ENCODE assay signal across 9 cellular contexts in the genomic region with DNA sequence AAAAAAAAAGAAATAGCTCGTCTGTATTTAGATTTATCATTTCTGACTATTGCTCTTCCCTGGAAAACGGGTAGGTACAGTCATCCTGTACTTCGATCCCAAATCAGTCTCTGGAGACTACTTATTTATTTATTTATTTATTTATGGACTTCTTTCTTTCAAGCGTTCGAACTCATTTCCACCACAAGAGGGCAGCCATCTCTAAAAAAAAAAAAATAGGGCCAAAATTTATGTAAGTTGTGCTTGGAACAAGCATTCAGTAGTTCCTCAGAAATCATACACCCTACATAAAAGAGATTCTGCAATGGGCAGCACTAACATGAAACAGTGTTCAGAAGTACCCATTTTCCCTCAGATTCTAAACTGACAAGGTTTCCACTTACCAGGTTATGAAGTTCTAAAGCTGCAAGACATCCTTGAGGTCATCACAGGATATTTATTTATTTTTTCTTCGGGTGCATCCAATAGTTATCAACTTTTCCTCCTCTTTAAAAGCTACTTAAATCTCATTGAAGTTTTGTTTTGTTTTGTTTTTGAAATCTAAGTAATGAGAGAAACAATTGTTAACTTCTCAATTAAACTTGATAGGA. TPM values are rescaled to one million over a fixed set of nuclear protein-coding genes. Genes with fewer than 3 reads are reported as not detected.
A peak's percentile ranks its signal among the peaks of the same experiment; 100 is the strongest.
DNase-seq lines count a peak whose midpoint lies in the region; ATAC-seq, FAIRE-seq and TF ChIP-seq lines count a peak whose summit lies in the region.
"Had no signal": no experiment of that assay in that cellular context is flagged by ENCODE, and none has a peak within 500 bp of the region (broad histone marks: within the 10 kb centered on the region; RNA-seq: fewer than 3 reads in every experiment).

No MANE protein-coding gene starts in this region.

- peaks cover 0 to 6% of the 10 kb centered on the region in 2 experiments; a peak in 1 of 4 replicates for H3K79me1 ChIP-seq in IMR-90 (ENCODE audit: low read depth in 1 of 2, low read length in 2 of 2)

- H2BK5ac ChIP-seq in IMR-90 (ENCODE audit: low read depth, low read length, poor library complexity, severe bottlenecking): no peak overlapping the region

- H3K23ac ChIP-seq in IMR-90 (ENCODE audit: low read depth, low read length): no peak overlapping the region

- no peak overlapping the region for H2AFZ ChIP-seq in IMR-90 (replicated peaks; ENCODE audit: low read length, poor library complexity)

- no peak overlapping the region for H3K27ac ChIP-seq in IMR-90 (ENCODE audit: insufficient read depth, low read length)
- H3K27ac ChIP-seq: KMS-11 had no signal

- H4K8ac ChIP-seq in IMR-90 (ENCODE audit: low read depth in 2 of 2, low read length in 2 of 2): no peak overlapping the region

- H2BK120ac ChIP-seq in IMR-90 (ENCODE audit: low read depth, low read length): no peak overlapping the region

- no peak overlapping the region for H4K5ac ChIP-seq in IMR-90 (ENCODE audit: low read depth, low read length)

- no peak overlapping the region for H2AK9ac ChIP-seq in IMR-90 (replicated peaks; ENCODE audit: low read depth, low read length, poor library complexity)

- TF ChIP-seq POLR2A in IMR-90 (IDR thresholded peaks at IDR 0.05; ENCODE audit: low read depth, low read length): no peak

- H3K4me3 ChIP-seq in IMR-90 (ENCODE audit: insufficient read depth, low read depth, low read length): no peak overlapping the region

- H3K18ac ChIP-seq in IMR-90 (ENCODE audit: low read depth, low read length): no peak overlapping the region

- whole genome bisulfite sequencing in IMR-90 (ENCODE audit: extremely low coverage in 2 of 2, insufficient read length in 1 of 2), 2 experiments: no CpG with 5 or more reads among the region's 6 CpGs

- H2AK5ac ChIP-seq in IMR-90 (ENCODE audit: low read depth, low read length): no peak overlapping the region

- no peak overlapping the region for H2BK20ac ChIP-seq in IMR-90 (ENCODE audit: low read depth, low read length)

- in situ Hi-C loops in IMR-90 (cut with MboI; ENCODE audit: low sequenced_read_pairs): no loop called here

- H3K9me1 ChIP-seq in IMR-90 (ENCODE audit: insufficient read depth, low read length): no peaks in the 10 kb centered on the region

- no peaks in the 10 kb centered on the region for H3K36me3 ChIP-seq in IMR-90 (ENCODE audit: control insufficient read depth, insufficient read depth, low read length)

- H3K14ac ChIP-seq in IMR-90 (replicated peaks; ENCODE audit: low read depth, low read length): no peak overlapping the region

- no peak overlapping the region for H4K91ac ChIP-seq in IMR-90 (ENCODE audit: insufficient read depth, low read depth, low read length)

- TF ChIP-seq CTCF in IMR-90 (conservative IDR thresholded peaks at IDR 0.05; ENCODE audit: low read depth, low read length): peak; percentile 60

- H3K27me3 ChIP-seq in IMR-90 (ENCODE audit: control insufficient read depth, insufficient read depth, low read length): peaks cover 19% of the 10 kb centered on the region

- no peak overlapping the region for H3K9ac ChIP-seq in IMR-90 (ENCODE audit: low read depth, low read length)
- H3K9ac ChIP-seq: KMS-11 had no signal

- TF ChIP-seq RAD21 in IMR-90 (IDR thresholded peaks at IDR 0.05; ENCODE audit: low read length): peak; percentile 37

- POLR2A ChIA-PET in IMR-90 (lab: Charles Lee; ENCODE audit: unreplicated experiment): interaction anchor here (1.0 kb wide), 1 partner anchor 11 kb away, joined by 4 read pairs; no protein-coding TSS in a partner anchor

- FAIRE-seq in endometrium (lab: Jason Lieb, UNC): peak; percentile 86

- H3K4me2 ChIP-seq in IMR-90 (ENCODE audit: low read depth, low read length): no peak overlapping the region
- H3K4me2 ChIP-seq: KMS-11 had no signal

- BruUV-seq in IMR-90 (replicated peaks; lab: Mats Ljungman, UMichigan): no TSS peak

- CTCF ChIA-PET in IMR-90 (lab: Yijun Ruan, JAX): interaction anchor here (0.7 to 1.1 kb wide), 6 partner anchors 9 to 625 kb away, joined by 3 to 6 read pairs (median 4); no protein-coding TSS in a partner anchor

- no peaks in the 10 kb centered on the region for H3K9me3 ChIP-seq in IMR-90 (ENCODE audit: control insufficient read depth, insufficient read depth, low read length)

- peaks cover 10% of the 10 kb centered on the region; the same call in 1 of the 2 replicates for H4K20me1 ChIP-seq in IMR-90 (ENCODE audit: insufficient read depth, low read length)

- intact Hi-C loops in IMR-90 (cut with micrococcal nuclease): loop anchor here (1.0 to 5.0 kb wide), 8 partner anchors 129 to 1957 kb away; no protein-coding TSS in a partner anchor

- H3K56ac ChIP-seq in IMR-90 (ENCODE audit: extremely low read depth, insufficient read depth, low read length): no peak overlapping the region

- no peak overlapping the region for H3K4ac ChIP-seq in IMR-90 (ENCODE audit: low read depth, low read length)

- no peak overlapping the region for H2BK15ac ChIP-seq in IMR-90 (ENCODE audit: low read depth, low read length)

- no peak for ATAC-seq in IMR-90 (ENCODE audit: low read depth)
- no peak for ATAC-seq in GM21528 (IDR thresholded peaks at IDR 0.05; ENCODE audit: low FRiP score, unreplicated experiment)

- no peaks in the 10 kb centered on the region for H3K4me1 ChIP-seq in IMR-90 (ENCODE audit: control insufficient read depth, insufficient read depth, low read length)

- peak; percentile 70 for DNase-seq in DMS 273 (lab: John Stamatoyannopoulos, UW; ENCODE audit: unreplicated experiment)
- DNase-seq in IMR-90: peak; percentile 61
- peak; percentile 71 for DNase-seq in NOMO-1 treated with DMSO at 0.1 percent for 48 hours (lab: John Stamatoyannopoulos, UW; ENCODE audit: unreplicated experiment)
- peak; percentile 3 for DNase-seq in occipital lobe (lab: John Stamatoyannopoulos, UW)
- DNase-seq in 8988T: no peak
- DNase-seq in activated CD4-positive, alpha-beta T cell treated with anti-CD3 and anti-CD28 coated beads for 4 hours: no peak

- dilution Hi-C loops in IMR-90 (cut with HindIII; ENCODE audit: low sequenced_read_pairs, unreplicated experiment): no loop called here

TF ChIP-seq in IMR-90, 13 proteins besides CTCF, POLR2A, EP300 and RAD21:
- TF ChIP-seq SMC3 (IDR thresholded peaks at IDR 0.05; ENCODE audit: low read depth, low read length) (peak; percentile 49), MAZ (IDR thresholded peaks at IDR 0.05; ENCODE audit: borderline replicate concordance, low read depth, low read length) (no peak)

RNA-seq across cellular contexts. Expression of gene BMP2, which starts 1.9 kb away (rescaled TPM):
- total RNA-seq in IMR-90 (2012; rRNA removed): 0.18 and 0.28 TPM in 2 replicates
- 0.21 and 0.29 TPM in 2 replicates for polyA plus RNA-seq in IMR-90 (2012; rRNA removed)
- polyA plus RNA-seq in IMR-90 (2012; cell fraction: cytosol; rRNA removed): 0.16 and 0.26 TPM in 2 replicates
- 0.18 and 0.33 TPM in 2 replicates for polyA plus RNA-seq in IMR-90 (2012; cell fraction: nucleus; rRNA removed; ENCODE audit: low replicate concordance)
- total RNA-seq in occipital lobe: 5.3 TPM

Comparison
In these comparisons a context has a peak if more than half of its experiments do, and no peak if none do; other contexts are left out.
1. DNase-seq: peak in DMS 273 (single experiment), IMR-90 (single experiment), NOMO-1 treated with DMSO at 0.1 percent for 48 hours (single experiment) and occipital lobe (single experiment); none in 8988T (single experiment) and activated CD4-positive, alpha-beta T cell treated with anti-CD3 and anti-CD28 coated beads for 4 hours (0 of 2).